Comparison of ENCODE assay signal across 8 cellular contexts in genomic region chr6:31660224-31660997, GRCh38. TPM values are rescaled to one million over a fixed set of nuclear protein-coding genes. Genes with fewer than 3 reads are reported as not detected.
DNase-seq lines count a peak whose midpoint lies in the region; FAIRE-seq and TF ChIP-seq lines count a peak whose summit lies in the region.

Gene C6orf47 (minus strand): TSS chr6:31660778. CDS start chr6:31659947, 831 bp downstream.

- TF ChIP-seq POLR2A in H1 (IDR thresholded peaks at IDR 0.05; ENCODE audit: control extremely low read depth in 1 of 2, low read depth in 2 of 2, low read length in 2 of 2) = peak in 1 of 2 experiments; percentile 83; a peak in 2 of 3 replicates

- WGBS in H1 (ENCODE audit: extremely low coverage in 1 of 2, insufficient coverage in 1 of 2, insufficient read length in 1 of 2, insufficient replicate concordance in 2 of 2, low coverage in 1 of 2, low lambda C conversion rate in 2 of 2, missing lambda C conversion rate in 1 of 2), 2 experiments = 3% methylated on average over 49 of the region's 51 CpGs; no CpG with 5 or more reads in 1 of the 2 experiments
- WGBS in mesenchymal stem cell = 2% methylated on average over 51 of the region's 51 CpGs

- H4K91ac ChIP-seq in H1 (replicated peaks; ENCODE audit: insufficient read length, low read length) (peak within 1 kb of the TSS; percentile 76), mesenchymal stem cell (ENCODE audit: low read length) (peak within 1 kb of the TSS; percentile 78)

- H2AK5ac ChIP-seq in H1 (ENCODE audit: low read depth, low read length) (no peak within 1 kb of the TSS), mesenchymal stem cell (ENCODE audit: low read length, severe bottlenecking) (peak within 1 kb of the TSS; percentile 44)

- peak within 1 kb of the TSS; percentile 73 for H3K4me3 ChIP-seq in HL-60 (replicated peaks; ENCODE audit: insufficient read depth, low read length)
- peak within 1 kb of the TSS; percentile 85 to 94 (median 88) for H3K4me3 ChIP-seq in H1 (ENCODE audit: extremely low read depth in 1 of 4, insufficient read depth in 2 of 4, low read depth in 3 of 4, low read length in 4 of 4)
- peak within 1 kb of the TSS; percentile 78 to 98 for H3K4me3 ChIP-seq in mesenchymal stem cell (ENCODE audit: insufficient read depth in 1 of 2, low read depth in 1 of 2, low read length in 2 of 2)

- H3K4me1 ChIP-seq in H1 (replicated peaks in 1 of 4; ENCODE audit: control insufficient read depth in 3 of 4, insufficient read depth in 4 of 4, low read length in 3 of 4) (peaks cover 0 to 15% (median 4%) of the 10 kb centered on the region in 4 experiments; a peak in 5 of 7 replicates), mesenchymal stem cell (ENCODE audit: control insufficient read depth, insufficient read depth, low read depth, low read length) (peaks cover 39% of the 10 kb centered on the region)

- peak within 1 kb of the TSS; percentile 73 for H4K5ac ChIP-seq in H1 (ENCODE audit: insufficient read length, low read depth, low read length)

- peaks cover 0 to 39% of the 10 kb centered on the region in 2 experiments; a peak in 3 of 4 replicates for H3K79me2 ChIP-seq in H1 (ENCODE audit: control insufficient read depth in 1 of 2, insufficient read depth in 2 of 2, low read length in 2 of 2)

- H2BK5ac ChIP-seq in H1 (ENCODE audit: low read depth, low read length) (0 out of 2 replicates have a peak within 1 kb of the TSS, but pooled peaks have one; percentile 1), mesenchymal stem cell (ENCODE audit: low read depth, low read length, poor library complexity, severe bottlenecking) (peak within 1 kb of the TSS; percentile 24)

- H3K27me3 ChIP-seq in HL-60 (ENCODE audit: insufficient read depth, poor library complexity, severe bottlenecking) (no peaks in the 10 kb centered on the region), H1 (replicated peaks in 1 of 4; ENCODE audit: control insufficient read depth in 3 of 4, extremely low read depth in 1 of 4, insufficient read depth in 3 of 4, low read length in 3 of 4) (no peaks in the 10 kb centered on the region), mesenchymal stem cell (ENCODE audit: control insufficient read depth in 1 of 2, insufficient read depth in 1 of 2, low read length in 2 of 2) (no peaks in the 10 kb centered on the region)

- peaks cover 8% of the 10 kb centered on the region for H3K79me1 ChIP-seq in H1 (ENCODE audit: low read depth, low read length)
- H3K79me1 ChIP-seq in mesenchymal stem cell (replicated peaks; ENCODE audit: low read length, poor library complexity, severe bottlenecking) = peaks cover 24% of the 10 kb centered on the region

- DNase-seq in NK-92 treated with Interleukin-12 subunit alpha and Interleukin-12 subunit beta, amount 100 ng/mL, for 24 hours (lab: John Stamatoyannopoulos, UW) = peak; percentile 77
- DNase-seq in NK-92 (lab: John Stamatoyannopoulos, UW; ENCODE audit: unreplicated experiment) (no peak), HL-60 (ENCODE audit: low read depth in 1 of 2, low spot score in 1 of 2) (peak; percentile 67 to 81), NOMO-1 (lab: John Stamatoyannopoulos, UW; ENCODE audit: unreplicated experiment in 2 of 2) (peak; percentile 59 to 66), H1 (ENCODE audit: low read depth in 1 of 2, low spot score in 2 of 2) (peak; percentile 59 to 90), mesenchymal stem cell (peak; percentile 86)
- DNase-seq in activated CD8-positive, alpha-beta memory T cell treated with anti-CD3 and anti-CD28 coated beads for 4 hours (ENCODE audit: low read depth in 2 of 2) = peak; percentile 56
- DNase-seq in stimulated activated CD8-positive, alpha-beta memory T cell treated with anti-CD3 and anti-CD28 coated beads, Interleukin-15, amount 100 ng/mL, for 1 hour (ENCODE audit: low read depth) = peak; percentile 56

- H2BK20ac ChIP-seq in H1 (ENCODE audit: low read length) = no peak within 1 kb of the TSS

- H3K36me3 ChIP-seq in H1 (ENCODE audit: control insufficient read depth in 2 of 4, insufficient read depth in 4 of 4, low read length in 3 of 4) (peaks cover 4 to 19% (median 9%) of the 10 kb centered on the region in 4 experiments; a peak in 6 of 8 replicates), mesenchymal stem cell (ENCODE audit: control insufficient read depth in 1 of 2, insufficient read depth in 2 of 2, low read depth in 1 of 2, low read length in 2 of 2) (peaks cover 33 to 49% of the 10 kb centered on the region in 2 experiments)

- POLR2A ChIA-PET in H1 (lab: Charles Lee; ENCODE audit: partially characterized antibody) = interaction anchor here (0.6 to 25.5 kb wide), 29 partner anchors 7 to 203 kb away, joined by 3 to 883 read pairs (median 5); partner anchors contain the start of genes AIF1, APOM, ATP6V1G2 and BAG6

- peak within 1 kb of the TSS; percentile 42; the same call in 1 of the 2 replicates for H3K18ac ChIP-seq in H1 (ENCODE audit: extremely low read depth, low read length)
- peak within 1 kb of the TSS; percentile 82 to 97 for H3K18ac ChIP-seq in mesenchymal stem cell (ENCODE audit: low read depth in 1 of 2, low read length in 2 of 2)

- TF ChIP-seq EP300 in H1 (IDR thresholded peaks at IDR 0.05; ENCODE audit: borderline replicate concordance in 1 of 2, low read depth in 2 of 2, low read length in 2 of 2) = no peak

- peaks cover 8% of the 10 kb centered on the region for H3K23me2 ChIP-seq in H1 (ENCODE audit: low read depth, low read length)

- H3K56ac ChIP-seq in H1 (replicated peaks; ENCODE audit: insufficient read length, low read depth, low read length) = peak within 1 kb of the TSS; percentile 77

- CTCF ChIA-PET in H1 (lab: Charles Lee; ENCODE audit: partially characterized antibody) = interaction anchor here (0.7 to 1.6 kb wide), 13 partner anchors 8 to 227 kb away, joined by 3 to 6 read pairs (median 3); partner anchors contain the start of genes ATP6V1G2, BAG6 and LY6G5B

- peak within 1 kb of the TSS; percentile 94 for H4K8ac ChIP-seq in H1 (ENCODE audit: extremely low read depth, insufficient read depth, low read length)
- H4K8ac ChIP-seq in mesenchymal stem cell (ENCODE audit: low read length) = peak within 1 kb of the TSS; percentile 89

- H2BK15ac ChIP-seq in H1 (ENCODE audit: low read length) (peak within 1 kb of the TSS; percentile 8; the same call in 1 of the 2 replicates), mesenchymal stem cell (ENCODE audit: low read depth, poor library complexity, severe bottlenecking) (no peak within 1 kb of the TSS)

- FAIRE-seq in H1 (lab: Jason Lieb, UNC) = no peak

- H3K4me2 ChIP-seq in H1 (ENCODE audit: insufficient read depth in 1 of 2, low read depth in 2 of 2, low read length in 2 of 2) (peak within 1 kb of the TSS; percentile 94 to 95), mesenchymal stem cell (ENCODE audit: low read length, poor library complexity, severe bottlenecking) (peak within 1 kb of the TSS; percentile 90)

- H3K4ac ChIP-seq in H1 (replicated peaks; ENCODE audit: insufficient read length, low read depth, low read length) (peak within 1 kb of the TSS; percentile 83), mesenchymal stem cell (ENCODE audit: low read depth in 1 of 2, low read length in 2 of 2) (peak within 1 kb of the TSS; percentile 61 to 94)

- no peak within 1 kb of the TSS for H3K23ac ChIP-seq in H1 (ENCODE audit: insufficient read length)
- peak within 1 kb of the TSS in 1 of 2 experiments; percentile 90 for H3K23ac ChIP-seq in mesenchymal stem cell (ENCODE audit: low read length in 2 of 2)

- H2BK120ac ChIP-seq in H1 (replicated peaks; ENCODE audit: low read depth, low read length) (no peak within 1 kb of the TSS), mesenchymal stem cell (ENCODE audit: low read depth, low read length) (peak within 1 kb of the TSS; percentile 9)

- TF ChIP-seq RAD21 in H1 (IDR thresholded peaks at IDR 0.05 in 1 of 2, conservative IDR thresholded peaks at IDR 0.05 in 1 of 2; ENCODE audit: low read depth in 2 of 2, low read length in 2 of 2) = peak in 1 of 2 experiments; percentile 3; a peak in 1 of 4 replicates

- H3K9me3 ChIP-seq in H1 (ENCODE audit: insufficient read depth in 2 of 2, low read depth in 1 of 2, low read length in 1 of 2) = no peaks in the 10 kb centered on the region
- no peaks in the 10 kb centered on the region for H3K9me3 ChIP-seq in mesenchymal stem cell (ENCODE audit: control insufficient read depth, low read length)

- no peak for TF ChIP-seq CTCF in HL-60 (IDR thresholded peaks at IDR 0.05; ENCODE audit: insufficient read depth, low read length)
- no peak for TF ChIP-seq CTCF in H1 (IDR thresholded peaks at IDR 0.05; ENCODE audit: control extremely low read depth in 1 of 3, insufficient read depth in 1 of 3, low read depth in 1 of 3, low read length in 3 of 3)

- H2AFZ ChIP-seq in H1 (ENCODE audit: low read length) (peak within 1 kb of the TSS; percentile 84; the same call in 1 of the 2 replicates), mesenchymal stem cell (ENCODE audit: low read depth, low read length) (peak within 1 kb of the TSS; percentile 72)

- H3K27ac ChIP-seq in HL-60 (replicated peaks) = peak within 1 kb of the TSS; percentile 66
- H3K27ac ChIP-seq in H1 (ENCODE audit: low read depth, low read length) = peak within 1 kb of the TSS; percentile 63
- H3K27ac ChIP-seq in mesenchymal stem cell (ENCODE audit: low read length, poor library complexity, severe bottlenecking) = peak within 1 kb of the TSS; percentile 86

- H2BK12ac ChIP-seq in H1 (ENCODE audit: low read depth, low read length) = no peak within 1 kb of the TSS
- H2BK12ac ChIP-seq in mesenchymal stem cell (ENCODE audit: low read length in 2 of 2) = peak within 1 kb of the TSS in 1 of 2 experiments; percentile 55

- H3K14ac ChIP-seq in H1 (ENCODE audit: insufficient read length) = peak within 1 kb of the TSS; percentile 71
- H3K14ac ChIP-seq in mesenchymal stem cell (ENCODE audit: low read length in 2 of 2) = peak within 1 kb of the TSS in 1 of 2 experiments; percentile 93

- peak within 1 kb of the TSS; percentile 75 to 93 (median 82) for H3K9ac ChIP-seq in H1 (replicated peaks in 1 of 4; ENCODE audit: extremely low read depth in 1 of 4, low read depth in 3 of 4, low read length in 3 of 4)
- peak within 1 kb of the TSS; percentile 97 for H3K9ac ChIP-seq in mesenchymal stem cell (ENCODE audit: low read length)

- H4K20me1 ChIP-seq in H1 (replicated peaks in 1 of 2; ENCODE audit: control insufficient read depth in 1 of 2, insufficient read depth in 2 of 2, low read length in 2 of 2) = peaks cover 0 to 3% of the 10 kb centered on the region in 2 experiments

TF ChIP-seq in H1, 55 proteins besides CTCF, POLR2A, EP300 and RAD21 (continues in another document):
- no peak for TF ChIP-seq BCL11A (IDR thresholded peaks at IDR 0.05; ENCODE audit: low read depth in 2 of 2, low read length in 2 of 2)

RNA-seq across cellular contexts. Expression of gene C6orf47, which starts in this region (rescaled TPM):
- 14.6 and 15.6 TPM in 2 replicates for total RNA-seq in H1 (2021; fragmentation: NEBNext Ultra II Directional; extraction: Animal tissue kit (Norgen Biotek cat#: 25700))
- polyA plus RNA-seq in H1 (2011; rRNA removed) = 4.7 and 7.2 TPM in 2 replicates
- 9.1 TPM for polyA plus RNA-seq in H1 (2011; cell fraction: cytosol; rRNA removed)
- polyA plus RNA-seq in H1 (2011; cell fraction: nucleus; rRNA removed) = 7.5 TPM
- polyA plus RNA-seq in H1 (2012, experiment 1 of 2) = 11.6 to 14.9 TPM (median 13.3 TPM) in 4 replicates
- polyA plus RNA-seq in H1 (2012, experiment 2 of 2) = 6.6 TPM
- 8.5 TPM for polyA plus RNA-seq in H1 (2013, experiment 1 of 2)
- 8.5 TPM for polyA plus RNA-seq in H1 (2013, experiment 2 of 2)
- polyA minus RNA-seq in H1 (2011; rRNA and poly(A)+ RNA removed) = 6.3 and 7.1 TPM in 2 replicates
- polyA minus RNA-seq in H1 (2011; cell fraction: cytosol; rRNA and poly(A)+ RNA removed) = 5.7 TPM
- 9.6 TPM for polyA minus RNA-seq in H1 (2011; cell fraction: nucleus; rRNA and poly(A)+ RNA removed)
- 11.3 TPM for polyA plus RNA-seq in mesenchymal stem cell (2013, experiment 1 of 2)
- 11.4 TPM for polyA plus RNA-seq in mesenchymal stem cell (2013, experiment 2 of 2)
